Comparison of ENCODE assay signal across 10 cellular contexts in the genomic region with DNA sequence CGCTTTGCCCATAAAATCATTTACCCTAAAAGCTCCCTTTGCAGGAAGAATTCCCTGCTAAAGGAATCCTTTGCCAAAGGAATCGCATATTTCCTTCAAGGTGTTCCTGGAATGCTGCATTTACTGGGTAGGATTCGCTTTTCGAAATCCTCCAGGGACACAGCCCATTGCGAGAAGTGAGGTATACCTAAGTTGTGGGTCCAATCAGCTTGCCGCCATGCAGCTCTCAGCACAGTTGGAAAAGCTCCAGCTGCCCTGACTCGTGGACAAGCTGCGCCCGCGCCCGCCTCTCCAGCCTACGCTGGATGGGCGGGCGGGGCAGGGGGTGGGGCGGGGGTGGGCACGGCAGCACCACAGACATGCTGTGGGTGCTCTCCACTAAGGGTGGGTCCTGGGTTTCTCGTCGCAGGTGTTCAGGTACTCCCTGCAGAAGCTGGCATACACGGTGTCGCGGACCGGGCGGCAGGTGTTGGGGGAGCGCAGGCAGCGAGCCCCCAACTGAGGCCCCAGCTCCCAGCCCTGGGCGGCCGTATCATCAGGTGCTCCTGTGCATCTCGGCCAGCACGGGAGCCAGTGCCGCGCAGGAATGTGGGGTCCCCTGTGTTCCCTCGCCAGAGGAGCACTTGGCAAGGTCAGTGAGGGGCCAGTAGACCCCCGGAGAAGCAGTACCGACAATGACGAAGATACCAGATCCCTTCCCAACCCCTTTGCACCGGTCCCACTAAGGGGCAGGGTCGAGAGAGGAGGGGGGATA. TPM values are rescaled to one million over a fixed set of nuclear protein-coding genes. Genes with fewer than 3 reads are reported as not detected.
DNase-seq lines count a peak whose midpoint lies in the region; ATAC-seq and TF ChIP-seq lines count a peak whose summit lies in the region.
"Had no signal": no experiment of that assay in that cellular context is flagged by ENCODE, and none has a peak within 500 bp of the region (broad histone marks: within the 10 kb centered on the region; RNA-seq: fewer than 3 reads in every experiment).

No MANE protein-coding gene starts in this region.

- 75 to 86% methylated on average over 37 of the region's 37 CpGs for WGBS in lung, 2 donors
- WGBS in transverse colon (ENCODE audit: low coverage in 1 of 2), 2 donors: 32 to 81% methylated on average over 4 to 35 of the region's 37 CpGs

- peak; percentile 38 for ATAC-seq in lung (ENCODE audit: insufficient read depth, low FRiP score)
- ATAC-seq in HG03457 (IDR thresholded peaks at IDR 0.05; ENCODE audit: unreplicated experiment): no peak
- no peak for ATAC-seq in GM21529 (IDR thresholded peaks at IDR 0.05; ENCODE audit: unreplicated experiment)

- H3K4me1 ChIP-seq in lung (ENCODE audit: control insufficient read depth in 2 of 2, insufficient read depth in 2 of 2, low read length in 2 of 2) (peaks cover 32 to 44% of the 10 kb centered on the region in 2 donors), transverse colon (peaks cover 23 to 80% (median 62%) of the 10 kb centered on the region in 4 donors)

- TF ChIP-seq POLR2A in transverse colon (IDR thresholded peaks at IDR 0.05): no peak

- intact Hi-C loops in transverse colon (cut with DNase I; ENCODE audit: low total_unique reads): loop anchor here (10.0 kb wide), 1 partner anchor 318 kb away; no protein-coding TSS in a partner anchor

- TF ChIP-seq EP300 in transverse colon (IDR thresholded peaks at IDR 0.05; ENCODE audit: low read depth): no peak

- H3K4me3 ChIP-seq in epithelial cell of esophagus (ENCODE audit: low read length) (no peak overlapping the region), lung (no peak overlapping the region), transverse colon (peak overlapping the region in 1 of 4 donors; percentile 31)

- in situ Hi-C loops in transverse colon (cut with MboI; ENCODE audit: low pct_ligation_motif_present in 1 of 4, low pct_unique_long_range_greater_than_20kb in 1 of 4, low sequenced_read_pairs in 3 of 4): no loop called here

- DNase-seq in NCI-H345 (lab: John Stamatoyannopoulos, UW) (peak; percentile 88), epithelial cell of esophagus (ENCODE audit: low read depth) (peak; percentile 85), lung (ENCODE audit: low spot score) (peak; percentile 87), transverse colon (peak; percentile 68), glomerular visceral epithelial cell (ENCODE audit: extremely low spot score) (no peak)

- H3K27me3 ChIP-seq in lung (ENCODE audit: control insufficient read depth, insufficient read depth) (no peaks in the 10 kb centered on the region), transverse colon (no peaks in the 10 kb centered on the region)

- no peak for TF ChIP-seq CTCF in epithelial cell of esophagus (IDR thresholded peaks at IDR 0.05; ENCODE audit: insufficient read depth, low read depth, low read length, missing control alignments)
- TF ChIP-seq CTCF in lung (IDR thresholded peaks at IDR 0.05; ENCODE audit: control extremely low read depth, extremely low read depth): no peak
- no peak for TF ChIP-seq CTCF in transverse colon (IDR thresholded peaks at IDR 0.05)

- no peaks in the 10 kb centered on the region for H3K9me3 ChIP-seq in lung (ENCODE audit: control insufficient read depth in 2 of 2, insufficient read depth in 1 of 2, low read length in 1 of 2)
- no peaks in the 10 kb centered on the region for H3K9me3 ChIP-seq in transverse colon

- peak overlapping the region in 1 of 2 donors; percentile 50 for H3K27ac ChIP-seq in lung (ENCODE audit: low read depth in 1 of 2, low read length in 1 of 2)
- peak overlapping the region; percentile 92 to 99 (median 94) for H3K27ac ChIP-seq in transverse colon

- peaks cover 0 to 10% of the 10 kb centered on the region in 2 donors for H3K36me3 ChIP-seq in lung (ENCODE audit: control insufficient read depth in 2 of 2, insufficient read depth in 2 of 2, low read length in 2 of 2)
- H3K36me3 ChIP-seq in transverse colon: peaks cover 0 to 5% (median 0%) of the 10 kb centered on the region in 4 donors

RNA-seq across cellular contexts. Expression of gene NNAT, which starts 1.4 kb away (rescaled TPM):
- total RNA-seq in lung: 10 to 100 TPM in 1 of 2 donors, 1 to 10 TPM in 1; 1.9 to 14.6 TPM
- 10 to 100 TPM in 1 of 2 donors, under 1 TPM in 1; 0.98 to 20.6 TPM for polyA plus RNA-seq in lung
- total RNA-seq in transverse colon: 10 to 100 TPM; 11.3 to 33.0 (median 14.3) TPM
- total RNA-seq: Daoy, LHCN-M2, liver had no signal

RNA-seq across cellular contexts. Expression of gene BLCAP, which starts 5.2 kb away (rescaled TPM):
- total RNA-seq in lung (10 to 100 TPM; 54.2 to 81.5 TPM), transverse colon (100 to 1,000 TPM in 3 of 4 donors, 10 to 100 TPM in 1; 80.8 to 283 (median 117) TPM)
- polyA plus RNA-seq in lung: 10 to 100 TPM; 53.3 to 56.2 TPM
